In the genomic region with DNA sequence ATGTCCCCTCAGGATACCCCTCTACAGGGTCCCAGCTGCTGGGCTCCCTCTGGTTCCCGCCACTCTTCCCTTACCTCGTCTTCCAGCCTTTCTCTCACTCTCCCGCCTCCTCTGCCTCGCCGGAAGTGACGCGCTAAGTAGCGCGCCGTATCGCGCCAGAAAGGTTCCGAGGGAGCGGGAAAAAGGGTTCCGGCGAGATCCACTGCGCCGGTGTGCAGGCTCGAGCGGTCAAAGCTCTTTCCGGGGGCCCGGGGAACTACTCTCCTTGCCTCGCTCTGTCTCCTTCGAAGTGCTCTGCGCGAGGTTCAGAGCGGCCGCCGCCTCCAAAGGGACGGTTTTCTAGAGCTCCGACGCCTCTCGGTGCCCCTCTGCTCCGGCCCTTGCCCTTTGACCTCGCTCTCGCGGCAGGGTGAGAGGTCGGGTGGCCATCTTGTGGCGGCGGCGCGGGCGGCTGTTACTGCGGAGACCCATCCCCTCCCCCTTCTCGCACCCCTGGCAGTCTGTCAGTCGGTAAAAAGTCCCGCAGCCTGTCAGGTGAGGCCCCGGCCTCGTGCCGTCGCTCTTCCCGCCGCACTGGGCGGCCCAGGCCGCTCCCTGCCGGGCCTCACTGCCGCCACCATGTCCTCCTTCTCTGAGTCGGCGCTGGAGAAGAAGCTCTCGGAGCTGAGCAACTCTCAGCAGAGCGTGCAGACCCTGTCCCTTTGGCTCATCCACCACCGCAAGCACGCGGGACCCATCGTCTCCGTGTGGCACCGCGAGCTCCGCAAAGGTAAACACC, we compare ENCODE assay signal across 8 cellular contexts. TPM values are rescaled to one million over a fixed set of nuclear protein-coding genes. Genes with fewer than 3 reads are reported as not detected.
A peak's percentile ranks its signal among the peaks of the same experiment; 100 is the strongest.
DNase-seq lines count a peak whose midpoint lies in the region; ATAC-seq, FAIRE-seq and TF ChIP-seq lines count a peak whose summit lies in the region.

RPRD1B (plus strand) TSS at position 417 of the 778 bp plus-strand sequence; CDS start at position 619, 202 bp downstream.
TTI1 (minus strand) TSS at position 127 of the 778 bp plus-strand sequence. CDS start 19,640 bp downstream, outside the sequence.

- TF ChIP-seq CTCF in WTC11 (IDR thresholded peaks at IDR 0.05) (no peak), bronchial epithelial cell (IDR thresholded peaks at IDR 0.05; ENCODE audit: insufficient read depth, low read length, severe bottlenecking) (no peak)

- no peaks in the 10 kb centered on the region for H3K9me3 Mint-ChIP-seq in WTC11

- FAIRE-seq in bronchial epithelial cell (lab: Jason Lieb, UNC): no peak

- ATAC-seq in GM18868 (IDR thresholded peaks at IDR 0.05; ENCODE audit: unreplicated experiment) (peak; percentile 82), HG03135 (IDR thresholded peaks at IDR 0.05; ENCODE audit: unreplicated experiment) (peak; percentile 76), WTC11 (peak; percentile 83)

- H3K36me3 ChIP-seq in bronchial epithelial cell (ENCODE audit: control insufficient read depth, insufficient read depth, low read length) (peaks cover 1% of the 10 kb centered on the region), iPS-20b (ENCODE audit: insufficient read depth, low read depth, low read length) (peaks cover 31% of the 10 kb centered on the region)

- CTCF ChIA-PET in WTC11 (lab: Charles Lee): interaction anchor here (1.0 to 2.4 kb wide), 5 partner anchors 13 to 458 kb away, joined by 3 to 8 read pairs (median 4); no protein-coding TSS in a partner anchor

- no peaks in the 10 kb centered on the region for H3K27me3 Mint-ChIP-seq in WTC11 (ENCODE audit: low read depth)

- H3K4me3 ChIP-seq in bronchial epithelial cell (ENCODE audit: low read depth, low read length): peak within 1 kb of the TSS; percentile 90
- peak within 1 kb of the TSS; percentile 95 for H3K4me3 ChIP-seq in iPS-20b (ENCODE audit: low read length)
- peak within 1 kb of the TSS; percentile 66 to 90 (median 85) for H3K4me3 ChIP-seq in skin epidermis

- peaks cover 45% of the 10 kb centered on the region for H3K4me1 Mint-ChIP-seq in WTC11

- peak; percentile 87 for DNase-seq in ACHN
- peak; percentile 96 for DNase-seq in NCI-H2227 (lab: John Stamatoyannopoulos, UW; ENCODE audit: unreplicated experiment)
- DNase-seq in WTC11 (ENCODE audit: low spot score): peak; percentile 89
- peak; percentile 80 for DNase-seq in bronchial epithelial cell (ENCODE audit: low read depth)

- H3K9me3 ChIP-seq in iPS-20b (ENCODE audit: insufficient read depth, low read depth, low read length): no peaks in the 10 kb centered on the region

- peak within 1 kb of the TSS; percentile 86 for H3K9ac ChIP-seq in iPS-20b (ENCODE audit: low read depth, low read length)

- H3K4me3 Mint-ChIP-seq in WTC11: peak within 1 kb of the TSS; percentile 94

- H3K27ac ChIP-seq in iPS-20b (ENCODE audit: low read length) (peak within 1 kb of the TSS; percentile 93), skin epidermis (peak within 1 kb of the TSS; percentile 78 to 99 (median 97))

- peak within 1 kb of the TSS; percentile 96 for H3K27ac Mint-ChIP-seq in WTC11

- H3K4me1 ChIP-seq in iPS-20b (ENCODE audit: insufficient read depth, low read length): peaks cover 10% of the 10 kb centered on the region; the same call in 1 of the 2 replicates

- peaks cover 22% of the 10 kb centered on the region for H3K36me3 Mint-ChIP-seq in WTC11

- in situ Hi-C loops in ACHN (cut with HindIII; ENCODE audit: low pct_ligation_motif_present, low pct_unique_long_range_greater_than_20kb, low sequenced_read_pairs): no loop called here

- POLR2A ChIA-PET in WTC11 (lab: Charles Lee): interaction anchor here (1.6 kb wide), 1 partner anchor 11 kb away, joined by 6 read pairs; no protein-coding TSS in a partner anchor

- no peaks in the 10 kb centered on the region for H3K27me3 ChIP-seq in bronchial epithelial cell (ENCODE audit: control insufficient read depth, insufficient read depth, low read length)
- no peaks in the 10 kb centered on the region for H3K27me3 ChIP-seq in iPS-20b (ENCODE audit: insufficient read depth, low read length)

TF ChIP-seq in WTC11, 78 proteins besides CTCF, POLR2A, EP300 and RAD21 (continues in another document):
- TF ChIP-seq CREB1 (CRISPR knock-in tag; IDR thresholded peaks at IDR 0.05) (peak; percentile 88; the same call in 1 of the 2 replicates), E2F1 (CRISPR knock-in tag; IDR thresholded peaks at IDR 0.05) (peak; percentile 89; the same call in 1 of the 2 replicates), IRF1 (CRISPR knock-in tag; IDR thresholded peaks at IDR 0.05) (peak; percentile 81; the same call in 1 of the 2 replicates), PRRX2 (CRISPR knock-in tag; IDR thresholded peaks at IDR 0.05) (no peak), NFE2L1 (CRISPR knock-in tag; IDR thresholded peaks at IDR 0.05) (peak; percentile 42; the same call in 1 of the 2 replicates), ZNF232 (CRISPR knock-in tag; IDR thresholded peaks at IDR 0.05) (peak; percentile 76; the same call in 1 of the 2 replicates), ETV6 (CRISPR knock-in tag; IDR thresholded peaks at IDR 0.05) (peak; percentile 93), FOXP4 (CRISPR knock-in tag; IDR thresholded peaks at IDR 0.05) (peak; percentile 80; the same call in 1 of the 2 replicates), TCF7 (CRISPR knock-in tag; IDR thresholded peaks at IDR 0.05; ENCODE audit: low read depth) (0 out of 2 replicates have a peak, but pooled peaks have one; percentile 49), FOXK1 (CRISPR knock-in tag; IDR thresholded peaks at IDR 0.05) (peak; percentile 66), GABPB1 (CRISPR knock-in tag; IDR thresholded peaks at IDR 0.05) (peak; percentile 91), KAT7 (CRISPR knock-in tag; IDR thresholded peaks at IDR 0.05; ENCODE audit: borderline replicate concordance) (peak; percentile 38; the same call in 1 of the 2 replicates)
- TF ChIP-seq, protein P1, sequence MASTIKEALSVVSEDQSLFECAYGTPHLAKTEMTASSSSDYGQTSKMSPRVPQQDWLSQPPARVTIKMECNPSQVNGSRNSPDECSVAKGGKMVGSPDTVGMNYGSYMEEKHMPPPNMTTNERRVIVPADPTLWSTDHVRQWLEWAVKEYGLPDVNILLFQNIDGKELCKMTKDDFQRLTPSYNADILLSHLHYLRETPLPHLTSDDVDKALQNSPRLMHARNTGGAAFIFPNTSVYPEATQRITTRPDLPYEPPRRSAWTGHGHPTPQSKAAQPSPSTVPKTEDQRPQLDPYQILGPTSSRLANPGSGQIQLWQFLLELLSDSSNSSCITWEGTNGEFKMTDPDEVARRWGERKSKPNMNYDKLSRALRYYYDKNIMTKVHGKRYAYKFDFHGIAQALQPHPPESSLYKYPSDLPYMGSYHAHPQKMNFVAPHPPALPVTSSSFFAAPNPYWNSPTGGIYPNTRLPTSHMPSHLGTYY (CRISPR knock-in tag; IDR thresholded peaks at IDR 0.05): no peak
- TF ChIP-seq, protein P2, sequence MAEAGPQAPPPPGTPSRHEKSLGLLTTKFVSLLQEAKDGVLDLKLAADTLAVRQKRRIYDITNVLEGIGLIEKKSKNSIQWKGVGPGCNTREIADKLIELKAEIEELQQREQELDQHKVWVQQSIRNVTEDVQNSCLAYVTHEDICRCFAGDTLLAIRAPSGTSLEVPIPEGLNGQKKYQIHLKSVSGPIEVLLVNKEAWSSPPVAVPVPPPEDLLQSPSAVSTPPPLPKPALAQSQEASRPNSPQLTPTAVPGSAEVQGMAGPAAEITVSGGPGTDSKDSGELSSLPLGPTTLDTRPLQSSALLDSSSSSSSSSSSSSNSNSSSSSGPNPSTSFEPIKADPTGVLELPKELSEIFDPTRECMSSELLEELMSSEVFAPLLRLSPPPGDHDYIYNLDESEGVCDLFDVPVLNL (CRISPR knock-in tag; IDR thresholded peaks at IDR 0.05; ENCODE audit: borderline replicate concordance, low read depth): peak; percentile 64
- TF ChIP-seq, protein P3, sequence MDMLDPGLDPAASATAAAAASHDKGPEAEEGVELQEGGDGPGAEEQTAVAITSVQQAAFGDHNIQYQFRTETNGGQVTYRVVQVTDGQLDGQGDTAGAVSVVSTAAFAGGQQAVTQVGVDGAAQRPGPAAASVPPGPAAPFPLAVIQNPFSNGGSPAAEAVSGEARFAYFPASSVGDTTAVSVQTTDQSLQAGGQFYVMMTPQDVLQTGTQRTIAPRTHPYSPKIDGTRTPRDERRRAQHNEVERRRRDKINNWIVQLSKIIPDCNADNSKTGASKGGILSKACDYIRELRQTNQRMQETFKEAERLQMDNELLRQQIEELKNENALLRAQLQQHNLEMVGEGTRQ (CRISPR knock-in tag; IDR thresholded peaks at IDR 0.05): no peak

RNA-seq across cellular contexts. Expression of gene RPRD1B, which starts in this region (rescaled TPM):
- total RNA-seq in WTC11 (2021): 21.4 to 25.5 TPM (median 21.5 TPM) in 3 replicates
- total RNA-seq in bronchial epithelial cell: 18.7 and 25.0 TPM in 2 replicates

RNA-seq across cellular contexts. Expression of gene TTI1, which starts in this region (rescaled TPM):
- 42.8 to 43.5 TPM (median 43.4 TPM) in 3 replicates for total RNA-seq in WTC11 (2021)
- 14.6 and 14.7 TPM in 2 replicates for total RNA-seq in bronchial epithelial cell

Comparison
In these comparisons a context has a peak if more than half of its experiments do, and no peak if none do; other contexts are left out.
1. Peak in every context shown above with its lines: DNase-seq, ATAC-seq, H3K4me3 ChIP-seq and H3K27ac ChIP-seq.